ENCODE assay signal across 8 cellular contexts in genomic region chr6:32529697-32530429, GRCh38. TPM values are rescaled to one million over a fixed set of nuclear protein-coding genes. Genes with fewer than 3 reads are reported as not detected.
DNase-seq lines count a peak whose midpoint lies in the region; ATAC-seq lines count a peak whose summit lies in the region.

HLA-DRB5 (minus strand) TSS chr6:32530287; CDS start chr6:32530224, 63 bp downstream.

- H3K36me3 ChIP-seq in naive thymus-derived CD4-positive, alpha-beta T cell (ENCODE audit: control insufficient read depth in 2 of 3, insufficient read depth in 3 of 3, low read length in 3 of 3), result no peaks in the 10 kb centered on the region

- H3K9me3 Mint-ChIP-seq in activated naive CD8-positive, alpha-beta T cell treated with anti-CD3 and anti-CD28 coated beads for 36 hours, result no peaks in the 10 kb centered on the region
- no peaks in the 10 kb centered on the region for H3K9me3 Mint-ChIP-seq in naive thymus-derived CD4-positive, alpha-beta T cell

- no peaks in the 10 kb centered on the region for H3K27me3 Mint-ChIP-seq in activated naive CD8-positive, alpha-beta T cell treated with anti-CD3 and anti-CD28 coated beads for 36 hours
- H3K27me3 Mint-ChIP-seq in naive thymus-derived CD4-positive, alpha-beta T cell, result peaks cover 0 to 37% (median 0%) of the 10 kb centered on the region in 5 donors

- H3K4me1 Mint-ChIP-seq in activated naive CD8-positive, alpha-beta T cell treated with anti-CD3 and anti-CD28 coated beads for 36 hours, result peaks cover 2% of the 10 kb centered on the region
- H3K4me1 Mint-ChIP-seq in naive thymus-derived CD4-positive, alpha-beta T cell, result peaks cover 0 to 7% (median 0%) of the 10 kb centered on the region in 7 donors

- H3K36me3 Mint-ChIP-seq in activated naive CD8-positive, alpha-beta T cell treated with anti-CD3 and anti-CD28 coated beads for 36 hours, result no peaks in the 10 kb centered on the region
- H3K36me3 Mint-ChIP-seq in naive thymus-derived CD4-positive, alpha-beta T cell, result no peaks in the 10 kb centered on the region

- H3K4me3 Mint-ChIP-seq in activated naive CD8-positive, alpha-beta T cell treated with anti-CD3 and anti-CD28 coated beads for 36 hours, result peak within 1 kb of the TSS; percentile 68
- H3K4me3 Mint-ChIP-seq in naive thymus-derived CD4-positive, alpha-beta T cell, result peak within 1 kb of the TSS in 8 of 10 donors; percentile 21 to 76 (median 53)

- no peaks in the 10 kb centered on the region for H3K4me1 ChIP-seq in naive thymus-derived CD4-positive, alpha-beta T cell (ENCODE audit: control insufficient read depth in 2 of 2, insufficient read depth in 2 of 2, low read length in 2 of 2)

- no peak for DNase-seq in activated naive CD8-positive, alpha-beta T cell treated with anti-CD3 and anti-CD28 coated beads for 36 hours
- DNase-seq in naive thymus-derived CD4-positive, alpha-beta T cell, result peak in 3 of 9 donors; percentile 1 to 24 (median 7)
- DNase-seq in ecto neural progenitor cell (ENCODE audit: low spot score), result no peak
- no peak for DNase-seq in iPS-NIHi11 (ENCODE audit: low spot score)
- no peak for DNase-seq in stimulated activated naive CD4-positive, alpha-beta T cell (lab: John Stamatoyannopoulos, UW)

- peak within 1 kb of the TSS; percentile 33 for H3K4me3 ChIP-seq in naive thymus-derived CD4-positive, alpha-beta T cell (ENCODE audit: low read length)

- peak within 1 kb of the TSS; percentile 70 for H3K27ac Mint-ChIP-seq in activated naive CD8-positive, alpha-beta T cell treated with anti-CD3 and anti-CD28 coated beads for 36 hours
- peak within 1 kb of the TSS in 1 of 9 donors; percentile 6 for H3K27ac Mint-ChIP-seq in naive thymus-derived CD4-positive, alpha-beta T cell

- POLR2A ChIA-PET in naive thymus-derived CD4-positive, alpha-beta T cell (lab: Charles Lee), result no interaction called here

- CTCF ChIA-PET in naive thymus-derived CD4-positive, alpha-beta T cell (lab: Charles Lee), result no interaction called here

- intact Hi-C loops in naive thymus-derived CD4-positive, alpha-beta T cell (cut with micrococcal nuclease), result loop anchor here in 1 of 2 donors (5.0 kb wide), 1 partner anchor 42 kb away; no protein-coding TSS in a partner anchor

- H3K27me3 ChIP-seq in naive thymus-derived CD4-positive, alpha-beta T cell (ENCODE audit: control insufficient read depth in 2 of 2, insufficient read depth in 2 of 2, low read length in 2 of 2), result no peaks in the 10 kb centered on the region

- H3K27ac ChIP-seq in naive thymus-derived CD4-positive, alpha-beta T cell (ENCODE audit: low read depth, low read length), result no peak within 1 kb of the TSS

- ATAC-seq in GM18502 (IDR thresholded peaks at IDR 0.05; ENCODE audit: poor library complexity, unreplicated experiment) (peak; percentile 43), HG03103 (IDR thresholded peaks at IDR 0.05; ENCODE audit: low read depth, unreplicated experiment) (peak; percentile 65), HG03139 (IDR thresholded peaks at IDR 0.05; ENCODE audit: unreplicated experiment) (no peak)
- peak; percentile 82 for ATAC-seq in naive thymus-derived CD4-positive, alpha-beta T cell

- H3K9me3 ChIP-seq in naive thymus-derived CD4-positive, alpha-beta T cell (ENCODE audit: control insufficient read depth in 2 of 3, low read length in 3 of 3), result no peaks in the 10 kb centered on the region

RNA-seq across cellular contexts. Expression of gene HLA-DRB5, which starts in this region (rescaled TPM):
- under 1 TPM; 0.28 to 0.52 TPM for total RNA-seq in activated naive CD8-positive, alpha-beta T cell treated with anti-CD3 and anti-CD28 coated beads for 36 hours
- 10 to 100 TPM in 2 of 5 experiments, 1 to 10 TPM in 2, under 1 TPM in 1; 0.68 to 37.4 (median 7.1) TPM for total RNA-seq in naive thymus-derived CD4-positive, alpha-beta T cell
- polyA plus RNA-seq in naive thymus-derived CD4-positive, alpha-beta T cell, result 1 to 10 TPM in 1 of 2 donors, under 1 TPM in 1; 0.20 to 2.0 TPM
